ENCODE assay signal across 8 cellular contexts in genomic region chr3:38165722-38166387, GRCh38. TPM values are rescaled to one million over a fixed set of nuclear protein-coding genes. Genes with fewer than 3 reads are reported as not detected.
DNase-seq lines count a peak whose midpoint lies in the region; ATAC-seq and TF ChIP-seq lines count a peak whose summit lies in the region.

No MANE protein-coding gene starts in this region.

- no peaks in the 10 kb centered on the region for H3K27me3 ChIP-seq in NT2/D1 (ENCODE audit: insufficient read depth, insufficient read length)
- no peaks in the 10 kb centered on the region for H3K27me3 ChIP-seq in mesenchymal stem cell (ENCODE audit: control insufficient read depth in 1 of 2, insufficient read depth in 1 of 2, low read length in 2 of 2)
- no peaks in the 10 kb centered on the region for H3K27me3 ChIP-seq in tibial nerve

- H3K4me3 Mint-ChIP-seq in stimulated activated naive CD8-positive, alpha-beta T cell treated with anti-CD3 and anti-CD28 coated beads, Interleukin-15, Interleukin-2, amounts not matched to agents 100 ng/mL and 50 ng/mL, for 24 hours, result peak overlapping the region; percentile 96

- no peak for ATAC-seq in stimulated activated naive CD8-positive, alpha-beta T cell treated with anti-CD3 and anti-CD28 coated beads, Interleukin-15, Interleukin-2, amounts not matched to agents 100 U/mL and 50 U/mL, for 24 hours

- H3K9me3 ChIP-seq in NT2/D1 (ENCODE audit: insufficient read depth, low read length), result no peaks in the 10 kb centered on the region; the same call in 1 of the 2 replicates
- no peaks in the 10 kb centered on the region for H3K9me3 ChIP-seq in mesenchymal stem cell (ENCODE audit: control insufficient read depth, low read length)
- H3K9me3 ChIP-seq in tibial nerve, result no peaks in the 10 kb centered on the region

- H3K36me3 ChIP-seq in NT2/D1 (ENCODE audit: insufficient read depth, insufficient read length, low read length), result peaks cover 6% of the 10 kb centered on the region
- H3K36me3 ChIP-seq in mesenchymal stem cell (ENCODE audit: control insufficient read depth in 1 of 2, insufficient read depth in 2 of 2, low read depth in 1 of 2, low read length in 2 of 2), result no peaks in the 10 kb centered on the region
- no peaks in the 10 kb centered on the region for H3K36me3 ChIP-seq in tibial nerve

- peak overlapping the region in 1 of 2 experiments; percentile 97 for H3K14ac ChIP-seq in mesenchymal stem cell (ENCODE audit: low read length in 2 of 2)

- TF ChIP-seq EP300 in tibial nerve (IDR thresholded peaks at IDR 0.05), result no peak

- no peaks in the 10 kb centered on the region for H3K9me3 Mint-ChIP-seq in stimulated activated naive CD8-positive, alpha-beta T cell treated with anti-CD3 and anti-CD28 coated beads, Interleukin-15, Interleukin-2, amounts not matched to agents 100 ng/mL and 50 ng/mL, for 24 hours

- no peaks in the 10 kb centered on the region for H3K27me3 Mint-ChIP-seq in stimulated activated naive CD8-positive, alpha-beta T cell treated with anti-CD3 and anti-CD28 coated beads, Interleukin-15, Interleukin-2, amounts not matched to agents 100 ng/mL and 50 ng/mL, for 24 hours

- H3K36me3 Mint-ChIP-seq in stimulated activated naive CD8-positive, alpha-beta T cell treated with anti-CD3 and anti-CD28 coated beads, Interleukin-15, Interleukin-2, amounts not matched to agents 100 ng/mL and 50 ng/mL, for 24 hours (ENCODE audit: low read depth), result peaks cover 27% of the 10 kb centered on the region

- H3K4me2 ChIP-seq in mesenchymal stem cell (ENCODE audit: low read length, poor library complexity, severe bottlenecking), result peak overlapping the region; percentile 97

- H4K91ac ChIP-seq in mesenchymal stem cell (ENCODE audit: low read length), result peak overlapping the region; percentile 41

- peak overlapping the region; percentile 84 to 99 for H3K18ac ChIP-seq in mesenchymal stem cell (ENCODE audit: low read depth in 1 of 2, low read length in 2 of 2)

- TF ChIP-seq CTCF in tibial nerve (IDR thresholded peaks at IDR 0.05), result no peak

- peak overlapping the region; percentile 66 for H2BK5ac ChIP-seq in mesenchymal stem cell (ENCODE audit: low read depth, low read length, poor library complexity, severe bottlenecking)

- peak overlapping the region in 1 of 2 experiments; percentile 99 for H3K23ac ChIP-seq in mesenchymal stem cell (ENCODE audit: low read length in 2 of 2)

- H3K4me3 ChIP-seq in NT2/D1 (ENCODE audit: insufficient read length, low read depth) (peak overlapping the region; percentile 85), mesenchymal stem cell (ENCODE audit: insufficient read depth in 1 of 2, low read depth in 1 of 2, low read length in 2 of 2) (peak overlapping the region; percentile 89 to 97), tibial nerve (peak overlapping the region; percentile 72 to 83 (median 76))

- H3K4ac ChIP-seq in mesenchymal stem cell (ENCODE audit: low read depth in 1 of 2, low read length in 2 of 2), result peak overlapping the region; percentile 46 to 97

- H2AK5ac ChIP-seq in mesenchymal stem cell (ENCODE audit: low read length, severe bottlenecking), result no peak overlapping the region

- WGBS in mesenchymal stem cell, result under 1% methylated on average over 59 of the region's 62 CpGs
- WGBS in tibial nerve, 2 donors, result 1 to 3% methylated on average over 23 to 29 of the region's 62 CpGs

- DNase-seq in stimulated activated naive CD8-positive, alpha-beta T cell treated with anti-CD3 and anti-CD28 coated beads, Interleukin-15, Interleukin-2, amounts not matched to agents 100 U/mL and 50 U/mL, for 24 hours, result no peak
- DNase-seq in NT2/D1 (ENCODE audit: low read depth, low spot score) (no peak), dedifferentiated amniotic fluid mesenchymal stem cell (ENCODE audit: extremely low spot score) (peak; percentile 24), mesenchymal stem cell (peak; percentile 73), tibial nerve (ENCODE audit: low spot score in 2 of 2) (peak; percentile 31 to 36), mesenteric fat pad (ENCODE audit: low spot score) (no peak), amniotic stem cell (lab: John Stamatoyannopoulos, UW) (no peak)

- H3K4me1 ChIP-seq in NT2/D1 (ENCODE audit: insufficient read depth, insufficient read length), result no peaks in the 10 kb centered on the region
- H3K4me1 ChIP-seq in mesenchymal stem cell (ENCODE audit: control insufficient read depth, insufficient read depth, low read depth, low read length), result peaks cover 8% of the 10 kb centered on the region
- H3K4me1 ChIP-seq in tibial nerve, result peaks cover 0 to 27% (median 5%) of the 10 kb centered on the region in 4 donors

- TF ChIP-seq POLR2A in tibial nerve (IDR thresholded peaks at IDR 0.05), result no peak

- peak overlapping the region; percentile 57 to 87 for H2BK12ac ChIP-seq in mesenchymal stem cell (ENCODE audit: low read length in 2 of 2)

- H2AFZ ChIP-seq in mesenchymal stem cell (ENCODE audit: low read depth, low read length), result peak overlapping the region; percentile 93

- H3K4me1 Mint-ChIP-seq in stimulated activated naive CD8-positive, alpha-beta T cell treated with anti-CD3 and anti-CD28 coated beads, Interleukin-15, Interleukin-2, amounts not matched to agents 100 ng/mL and 50 ng/mL, for 24 hours (ENCODE audit: low read depth), result peaks cover 60% of the 10 kb centered on the region

- H3K9ac ChIP-seq in NT2/D1 (ENCODE audit: insufficient read length, low read depth) (peak overlapping the region; percentile 84), mesenchymal stem cell (ENCODE audit: low read length) (peak overlapping the region; percentile 94)

- H4K8ac ChIP-seq in mesenchymal stem cell (ENCODE audit: low read length), result peak overlapping the region; percentile 93

- H3K27ac ChIP-seq in mesenchymal stem cell (ENCODE audit: low read length, poor library complexity, severe bottlenecking) (peak overlapping the region; percentile 50), tibial nerve (peak overlapping the region; percentile 88 to 98 (median 96))

- H2BK120ac ChIP-seq in mesenchymal stem cell (ENCODE audit: low read depth, low read length), result peak overlapping the region; percentile 58

- H3K79me1 ChIP-seq in mesenchymal stem cell (replicated peaks; ENCODE audit: low read length, poor library complexity, severe bottlenecking), result peaks cover 3% of the 10 kb centered on the region

- H3K27ac Mint-ChIP-seq in stimulated activated naive CD8-positive, alpha-beta T cell treated with anti-CD3 and anti-CD28 coated beads, Interleukin-15, Interleukin-2, amounts not matched to agents 100 ng/mL and 50 ng/mL, for 24 hours, result peak overlapping the region; percentile 100

- no peak overlapping the region for H2BK15ac ChIP-seq in mesenchymal stem cell (ENCODE audit: low read depth, poor library complexity, severe bottlenecking)

RNA-seq across cellular contexts. Expression of gene OXSR1, which starts 0.5 kb away (rescaled TPM):
- 18.9 TPM for polyA plus RNA-seq in mesenchymal stem cell (2013, experiment 1 of 2)
- 18.5 TPM for polyA plus RNA-seq in mesenchymal stem cell (2013, experiment 2 of 2)
- total RNA-seq in tibial nerve, result 10 to 100 TPM; 23.9 to 35.8 (median 29.9) TPM
- 51.8 TPM for total RNA-seq in mesenteric fat pad

RNA-seq across cellular contexts. Expression of gene MYD88, which starts 27.4 kb away (rescaled TPM):
- 31.6 TPM for polyA plus RNA-seq in mesenchymal stem cell (2013, experiment 1 of 2)
- polyA plus RNA-seq in mesenchymal stem cell (2013, experiment 2 of 2), result 31.9 TPM
- 10 to 100 TPM; 29.9 to 36.3 (median 34.3) TPM for total RNA-seq in tibial nerve
- total RNA-seq in mesenteric fat pad, result 40.0 TPM

RNA-seq across cellular contexts. Expression of gene ACAA1, which starts 28.9 kb away (rescaled TPM):
- polyA plus RNA-seq in mesenchymal stem cell (2013, experiment 1 of 2), result 32.9 TPM
- 32.8 TPM for polyA plus RNA-seq in mesenchymal stem cell (2013, experiment 2 of 2)
- total RNA-seq in tibial nerve (10 to 100 TPM; 63.9 to 83.3 (median 80.5) TPM), mesenteric fat pad (67.6 TPM)

Comparison
In these comparisons a context has a peak if more than half of its experiments do, and no peak if none do; other contexts are left out.
1. DNase-seq: peak in dedifferentiated amniotic fluid mesenchymal stem cell (single experiment), mesenchymal stem cell (single experiment) and tibial nerve (2 of 2); none in stimulated activated naive CD8-positive, alpha-beta T cell treated with anti-CD3 and anti-CD28 coated beads, Interleukin-15, Interleukin-2, amounts not matched to agents 100 U/mL and 50 U/mL, for 24 hours (single experiment), NT2/D1 (single experiment), mesenteric fat pad (single experiment) and amniotic stem cell (single experiment).
2. Peak in every context shown above with its lines, with median percentiles within 50 percentile points of each other: H3K4me3 ChIP-seq.